20 cellular contexts compared by ENCODE assay signal in the genomic region with DNA sequence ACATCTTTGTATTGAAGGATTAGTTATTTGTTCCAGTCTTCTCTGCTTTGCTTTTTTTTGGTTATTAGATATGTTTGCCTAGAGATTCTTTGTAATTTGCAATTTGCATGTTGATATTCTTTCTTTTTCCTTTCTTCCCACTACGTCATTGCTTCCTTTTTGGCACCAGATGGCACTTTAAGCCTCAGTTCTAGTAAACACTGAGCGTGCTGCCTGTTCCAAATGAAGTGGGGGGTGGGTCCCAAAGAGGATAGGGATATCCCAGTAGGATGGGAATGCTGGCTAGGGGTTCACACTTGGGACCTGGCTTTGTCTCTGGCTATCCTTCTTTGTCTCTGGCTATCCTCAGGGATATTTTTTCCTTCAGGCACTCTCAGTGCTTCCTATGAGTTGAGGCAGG. TPM values are rescaled to one million over a fixed set of nuclear protein-coding genes. Genes with fewer than 3 reads are reported as not detected.
DNase-seq lines count a peak whose midpoint lies in the region; ATAC-seq and TF ChIP-seq lines count a peak whose summit lies in the region.
"Had no signal": no experiment of that assay in that cellular context is flagged by ENCODE, and none has a peak within 500 bp of the region (broad histone marks: within the 10 kb centered on the region; RNA-seq: fewer than 3 reads in every experiment).

No MANE protein-coding gene starts in this region.

- H3K4me3 ChIP-seq in mucosa of descending colon, result no peak overlapping the region
- H3K4me3 ChIP-seq: GM23338 had no signal

- H3K27me3 Mint-ChIP-seq in T-helper 17 cell, result no peaks in the 10 kb centered on the region
- H3K27me3 Mint-ChIP-seq: B cell had no signal

- no peak for TF ChIP-seq CTCF in mucosa of descending colon (IDR thresholded peaks at IDR 0.05)

- peaks cover 10% of the 10 kb centered on the region for H3K36me3 ChIP-seq in mucosa of descending colon (ENCODE audit: low read depth)

- H3K9me3 ChIP-seq in T-helper 17 cell (ENCODE audit: control insufficient read depth, low read length, poor library complexity, severe bottlenecking) (no peaks in the 10 kb centered on the region), mucosa of descending colon (no peaks in the 10 kb centered on the region)
- H3K9me3 ChIP-seq: SK-N-SH had no signal

- peaks cover 11% of the 10 kb centered on the region for H3K36me3 Mint-ChIP-seq in T-helper 17 cell (ENCODE audit: low read depth)

- ATAC-seq in T-helper 17 cell, result no peak
- peak; percentile 12 for ATAC-seq in mucosa of descending colon
- ATAC-seq: GM23338, PC-3 had no signal

- DNase-seq in NCI-H524 (lab: John Stamatoyannopoulos, UW), result peak; percentile 14 to 77
- DNase-seq in NCI-H524 treated with DMSO at 0.1 percent for 48 hours (lab: John Stamatoyannopoulos, UW), result no peak
- DNase-seq in Ammon's horn (ENCODE audit: low spot score), result peak; percentile 9
- DNase-seq in T-helper 17 cell, result no peak
- peak in 1 of 3 donors; percentile 49 for DNase-seq in mucosa of descending colon
- DNase-seq in LoVo (ENCODE audit: low spot score), result no peak
- no peak for DNase-seq in NCI-H345 (lab: John Stamatoyannopoulos, UW)
- no peak for DNase-seq in dedifferentiated amniotic fluid mesenchymal stem cell (ENCODE audit: extremely low spot score)
- DNase-seq: 8988T, HCEC 1CT, NCI-H1105, NCI-H2081, NCI-H2171 treated with DMSO at 0.1 percent for 48 hours, NCI-H774, PC-3, RPMI8226, SHP77 treated with DMSO at 0.1 percent for 48 hours, SK-N-SH had no signal

- H3K4me3 Mint-ChIP-seq in T-helper 17 cell, result no peak overlapping the region
- H3K4me3 Mint-ChIP-seq: B cell, GM23338 had no signal

- intact Hi-C loops in mucosa of descending colon (cut with DNase I, micrococcal nuclease), result no loop called here

- H3K27ac Mint-ChIP-seq in T-helper 17 cell, result peak overlapping the region; percentile 37
- H3K27ac Mint-ChIP-seq: B cell, GM23338 had no signal

- peaks cover 44% of the 10 kb centered on the region for H3K4me1 ChIP-seq in mucosa of descending colon (ENCODE audit: low read depth)

- H3K4me1 Mint-ChIP-seq in T-helper 17 cell, result no peaks in the 10 kb centered on the region
- H3K4me1 Mint-ChIP-seq: B cell, GM23338 had no signal

RNA-seq across cellular contexts. Expression of gene EAPP, which starts 17.0 kb away (rescaled TPM):
- total RNA-seq in T-helper 17 cell (10 to 100 TPM; 64.7 to 67.6 TPM), mucosa of descending colon (10 to 100 TPM; 43.4 to 78.0 (median 66.0) TPM)

Comparison
In these comparisons a context has a peak if more than half of its experiments do, and no peak if none do; other contexts are left out.
1. DNase-seq: peak in NCI-H524 (2 of 2) and Ammon's horn (single experiment); none in NCI-H524 treated with DMSO at 0.1 percent for 48 hours (single experiment), T-helper 17 cell (0 of 3), LoVo (single experiment), NCI-H345 (single experiment) and dedifferentiated amniotic fluid mesenchymal stem cell (single experiment).